ENCODE assay signal across 12 cellular contexts in genomic region chr3:160676547-160677303, GRCh38. TPM values are rescaled to one million over a fixed set of nuclear protein-coding genes. Genes with fewer than 3 reads are reported as not detected.
A peak's percentile ranks its signal among the peaks of the same experiment; 100 is the strongest.
DNase-seq lines count a peak whose midpoint lies in the region; ATAC-seq, FAIRE-seq and TF ChIP-seq lines count a peak whose summit lies in the region.
"Had no signal": no experiment of that assay in that cellular context is flagged by ENCODE, and none has a peak within 500 bp of the region (broad histone marks: within the 10 kb centered on the region; RNA-seq: fewer than 3 reads in every experiment).

ARL14 (plus strand) TSS chr3:160677160; CDS start chr3:160677347, 187 bp downstream.

- DNase-seq in AG08396 (ENCODE audit: low spot score) (peak; percentile 45), bronchial epithelial cell (ENCODE audit: low read depth) (peak; percentile 98), frontal cortex (ENCODE audit: low spot score in 2 of 2) (no peak)
- no peak for DNase-seq in central memory CD4-positive, alpha-beta T cell
- DNase-seq in activated naive CD4-positive, alpha-beta T cell treated with anti-CD3 and anti-CD28 coated beads, Interleukin-2, amount 50 U/mL, for 16 hours = no peak
- DNase-seq in stimulated activated CD4-positive, alpha-beta T cell treated with anti-CD3 and anti-CD28 coated beads, Interleukin-1b, Interleukin-23, amount 100 ng/mL, for 48 hours = no peak
- DNase-seq: cerebellar nuclear complex, left cardiac atrium, NCI-H510A treated with DMSO at 0.1 percent for 48 hours had no signal

- peaks cover 32% of the 10 kb centered on the region for H3K4me1 ChIP-seq in mesodermal cell (ENCODE audit: control insufficient read depth, insufficient read depth, low read length, poor library complexity, severe bottlenecking)

- H3K27me3 ChIP-seq in bronchial epithelial cell (ENCODE audit: control insufficient read depth, insufficient read depth, low read length) = no peaks in the 10 kb centered on the region

- WGBS in mesodermal cell (ENCODE audit: insufficient coverage in 2 of 2), 2 experiments = 72 to 73% methylated on average over 2 to 3 of the region's 4 CpGs

- H3K36me3 ChIP-seq in bronchial epithelial cell (ENCODE audit: control insufficient read depth, insufficient read depth, low read length) (no peaks in the 10 kb centered on the region), mesodermal cell (ENCODE audit: control insufficient read depth, insufficient read depth, low read length) (no peaks in the 10 kb centered on the region)

- H3K4me3 ChIP-seq in bronchial epithelial cell (ENCODE audit: low read depth, low read length) (no peak within 1 kb of the TSS), mesodermal cell (ENCODE audit: extremely low read depth, insufficient read depth, low read length, poor library complexity, severe bottlenecking) (no peak within 1 kb of the TSS)

- peak; percentile 49 for ATAC-seq in HG03045 (IDR thresholded peaks at IDR 0.05; ENCODE audit: unreplicated experiment)

- TF ChIP-seq CTCF in bronchial epithelial cell (IDR thresholded peaks at IDR 0.05; ENCODE audit: insufficient read depth, low read length, severe bottlenecking) = no peak

- no peaks in the 10 kb centered on the region for H3K9me3 ChIP-seq in mesodermal cell (ENCODE audit: control insufficient read depth, low read length)

- H3K27ac ChIP-seq in mesodermal cell (ENCODE audit: low read depth, low read length, severe bottlenecking) = peak within 1 kb of the TSS; percentile 88
- H3K27ac ChIP-seq: C4-2B had no signal

- no peak for FAIRE-seq in bronchial epithelial cell (lab: Jason Lieb, UNC)
- no peak for FAIRE-seq in frontal cortex (lab: Jason Lieb, UNC)

RNA-seq across cellular contexts. Expression of gene ARL14, which starts in this region (rescaled TPM):
- 0.13 and 0.26 TPM in 2 replicates for total RNA-seq in bronchial epithelial cell
- not detected for polyA plus RNA-seq in mesodermal cell (2013, experiment 1 of 2)
- polyA plus RNA-seq in mesodermal cell (2013, experiment 2 of 2) = 0.25 TPM
- not detected for total RNA-seq in frontal cortex
- total RNA-seq: left cardiac atrium had no signal

Comparison
In these comparisons a context has a peak if more than half of its experiments do, and no peak if none do; other contexts are left out.
1. Peak in DNase-seq in bronchial epithelial cell; RNA of the gene not detected or under 1 TPM.